In genomic region chr2:238848941-238849853, GRCh38 we compare ENCODE assay signal across 10 cellular contexts. TPM values are rescaled to one million over a fixed set of nuclear protein-coding genes. Genes with fewer than 3 reads are reported as not detected.
A peak's percentile ranks its signal among the peaks of the same experiment; 100 is the strongest.
DNase-seq lines count a peak whose midpoint lies in the region; ATAC-seq and TF ChIP-seq lines count a peak whose summit lies in the region.
"Had no signal": no experiment of that assay in that cellular context is flagged by ENCODE, and none has a peak within 500 bp of the region (broad histone marks: within the 10 kb centered on the region; RNA-seq: fewer than 3 reads in every experiment).

No MANE protein-coding gene starts in this region.

- CTCF ChIA-PET in CD8-positive, alpha-beta memory T cell (lab: Charles Lee): no interaction called here

- no peaks in the 10 kb centered on the region for H3K9me3 Mint-ChIP-seq in CD8-positive, alpha-beta memory T cell
- H3K9me3 Mint-ChIP-seq: activated T-cell treated with anti-CD3 and anti-CD28 coated beads, Interleukin-2, amount 50 U/mL, for 72 hours had no signal

- H3K4me1 ChIP-seq in esophagus (ENCODE audit: control insufficient read depth in 2 of 2, insufficient read depth in 2 of 2, low read length in 1 of 2) (peaks cover 0 to 8% of the 10 kb centered on the region in 2 donors), muscle layer of colon (ENCODE audit: insufficient read depth, low read length) (no peaks in the 10 kb centered on the region), upper lobe of right lung (peaks cover 8% of the 10 kb centered on the region)
- no peaks in the 10 kb centered on the region for H3K4me1 ChIP-seq in CD8-positive, alpha-beta memory T cell (ENCODE audit: insufficient read depth, low read length)

- H3K4me3 Mint-ChIP-seq in CD8-positive, alpha-beta memory T cell: no peak overlapping the region

- H3K27ac Mint-ChIP-seq in CD8-positive, alpha-beta memory T cell: no peak overlapping the region
- H3K27ac Mint-ChIP-seq: activated T-cell treated with anti-CD3 and anti-CD28 coated beads, Interleukin-2, amount 50 U/mL, for 72 hours had no signal

- POLR2A ChIA-PET in CD8-positive, alpha-beta memory T cell (lab: Charles Lee): no interaction called here

- H3K4me3 ChIP-seq in esophagus (ENCODE audit: low read depth in 1 of 2, low read length in 2 of 2): peak overlapping the region; percentile 37 to 46
- peak overlapping the region; percentile 70 to 75 for H3K4me3 ChIP-seq in muscle layer of colon (ENCODE audit: low read depth in 1 of 2, low read length in 2 of 2)
- H3K4me3 ChIP-seq in upper lobe of right lung: peak overlapping the region; percentile 63
- H3K4me3 ChIP-seq in CD8-positive, alpha-beta memory T cell (ENCODE audit: low read length): no peak overlapping the region

- DNase-seq in DMS 273 (lab: John Stamatoyannopoulos, UW; ENCODE audit: unreplicated experiment): peak; percentile 40
- DNase-seq in DMS 273 treated with DMSO at 0.1 percent for 48 hours (lab: John Stamatoyannopoulos, UW): no peak
- DNase-seq in upper lobe of right lung: no peak
- no peak for DNase-seq in CD8-positive, alpha-beta memory T cell
- no peak for DNase-seq in NCI-H2029 (lab: John Stamatoyannopoulos, UW)
- DNase-seq: activated T-cell treated with anti-CD3 and anti-CD28 coated beads, Interleukin-2, amount 50 U/mL, for 72 hours had no signal

- intact Hi-C loops in upper lobe of right lung (cut with DNase I): no loop called here

- no peak for TF ChIP-seq CTCF in upper lobe of right lung (IDR thresholded peaks at IDR 0.05)

- ATAC-seq in upper lobe of right lung (peak; percentile 13), GM18909 (IDR thresholded peaks at IDR 0.05; ENCODE audit: poor library complexity, unreplicated experiment) (no peak)
- ATAC-seq: activated T-cell treated with anti-CD3 and anti-CD28 coated beads, Interleukin-2, amount 50 U/mL, for 72 hours had no signal

- H3K36me3 ChIP-seq in esophagus (ENCODE audit: control insufficient read depth in 2 of 2, insufficient read depth in 2 of 2, low read length in 1 of 2) (no peaks in the 10 kb centered on the region), muscle layer of colon (ENCODE audit: insufficient read depth, low read length) (no peaks in the 10 kb centered on the region), upper lobe of right lung (no peaks in the 10 kb centered on the region)
- H3K36me3 ChIP-seq in CD8-positive, alpha-beta memory T cell (ENCODE audit: insufficient read depth, low read length): no peaks in the 10 kb centered on the region

- H3K4me1 Mint-ChIP-seq in CD8-positive, alpha-beta memory T cell: peaks cover 0 to 4% (median 0%) of the 10 kb centered on the region in 3 donors

- peaks cover 23 to 43% of the 10 kb centered on the region in 2 donors for H3K27me3 Mint-ChIP-seq in CD8-positive, alpha-beta memory T cell

- H3K36me3 Mint-ChIP-seq in CD8-positive, alpha-beta memory T cell: no peaks in the 10 kb centered on the region

- H3K27ac ChIP-seq in esophagus (ENCODE audit: low read depth in 2 of 2, low read length in 1 of 2) (peak overlapping the region; percentile 2 to 73), muscle layer of colon (ENCODE audit: low read depth, low read length) (peak overlapping the region; percentile 16), upper lobe of right lung (peak overlapping the region; percentile 65)
- no peak overlapping the region for H3K27ac ChIP-seq in CD8-positive, alpha-beta memory T cell (ENCODE audit: low read depth, low read length)
- H3K27ac ChIP-seq: 22Rv1 had no signal

- peaks cover 0 to 4% of the 10 kb centered on the region in 2 donors for H3K9me3 ChIP-seq in esophagus (ENCODE audit: control insufficient read depth in 2 of 2, insufficient read depth in 1 of 2, low read depth in 1 of 2, low read length in 1 of 2)
- no peaks in the 10 kb centered on the region for H3K9me3 ChIP-seq in muscle layer of colon (ENCODE audit: low read length)
- no peaks in the 10 kb centered on the region for H3K9me3 ChIP-seq in upper lobe of right lung
- no peaks in the 10 kb centered on the region for H3K9me3 ChIP-seq in CD8-positive, alpha-beta memory T cell (ENCODE audit: low read length)

- H3K27me3 ChIP-seq in esophagus (ENCODE audit: control insufficient read depth in 1 of 2, insufficient read depth in 2 of 2, low read length in 2 of 2): peaks cover 0 to 20% of the 10 kb centered on the region in 2 donors
- peaks cover 0 to 23% of the 10 kb centered on the region in 2 donors for H3K27me3 ChIP-seq in muscle layer of colon (ENCODE audit: control insufficient read depth in 1 of 2, insufficient read depth in 2 of 2, low read length in 2 of 2)
- H3K27me3 ChIP-seq in upper lobe of right lung: peaks cover 45% of the 10 kb centered on the region
- H3K27me3 ChIP-seq in CD8-positive, alpha-beta memory T cell (ENCODE audit: insufficient read depth, low read length, poor library complexity, severe bottlenecking): peaks cover 8% of the 10 kb centered on the region

- 8 to 9% methylated on average over 62 to 73 of the region's 73 CpGs for WGBS in esophagus, 2 donors

- peak overlapping the region; percentile 39 for H3K9ac ChIP-seq in muscle layer of colon (ENCODE audit: low read length)

RNA-seq across cellular contexts. Expression of gene TWIST2, which starts 1.3 kb away (rescaled TPM):
- 1 to 10 TPM; 1.8 to 5.2 TPM for polyA plus RNA-seq in esophagus
- total RNA-seq in upper lobe of right lung: 12.2 TPM
- total RNA-seq in CD8-positive, alpha-beta memory T cell: not detected
- polyA plus RNA-seq in CD8-positive, alpha-beta memory T cell: not detected
- total RNA-seq: activated T-cell treated with anti-CD3 and anti-CD28 coated beads, Interleukin-2, amount 50 U/mL, for 72 hours had no signal

Comparison
In these comparisons a context has a peak if more than half of its experiments do, and no peak if none do; other contexts are left out.
1. RNA of gene TWIST2, which starts 1.3 kb away (total RNA-seq): 12.2 TPM in upper lobe of right lung (single experiment); not detected in CD8-positive, alpha-beta memory T cell; every median in the first group is over 10 times any median in the second.